Comparison of ENCODE assay signal across 8 cellular contexts in the genomic region with DNA sequence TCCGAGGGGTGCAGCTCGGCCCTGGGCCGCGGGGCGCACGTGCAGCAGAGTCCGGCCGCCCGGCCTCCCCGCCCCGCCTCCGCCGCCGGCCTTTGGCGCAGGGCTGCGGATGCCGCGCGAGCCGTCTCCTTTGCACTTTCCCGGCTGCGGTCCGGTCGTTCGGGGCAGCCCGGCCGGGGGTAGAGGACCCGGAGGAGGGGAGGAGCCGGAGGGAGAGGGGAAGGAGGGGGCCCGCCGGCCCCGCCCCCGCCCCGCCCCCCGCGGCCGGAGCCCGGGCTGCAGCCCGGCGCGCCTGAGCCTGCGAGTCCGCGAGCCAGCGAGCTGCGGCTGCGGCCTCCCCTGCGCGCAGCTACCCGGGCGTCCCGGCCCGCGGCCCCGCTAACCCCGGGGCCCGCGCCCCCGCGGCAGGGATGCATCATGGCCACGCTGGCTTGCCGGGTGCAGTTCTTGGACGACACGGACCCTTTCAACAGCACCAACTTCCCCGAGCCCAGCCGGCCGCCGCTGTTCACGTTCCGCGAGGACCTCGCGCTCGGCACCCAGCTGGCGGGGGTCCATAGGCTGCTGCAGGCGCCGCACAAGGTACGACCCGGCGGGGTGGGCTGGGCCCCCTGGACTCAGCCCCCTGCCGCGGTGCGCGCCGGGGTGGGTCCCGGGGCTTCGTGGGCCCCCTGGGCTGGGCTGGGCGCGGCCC. TPM values are rescaled to one million over a fixed set of nuclear protein-coding genes. Genes with fewer than 3 reads are reported as not detected.
A peak's percentile ranks its signal among the peaks of the same experiment; 100 is the strongest.
DNase-seq lines count a peak whose midpoint lies in the region; ATAC-seq, FAIRE-seq and TF ChIP-seq lines count a peak whose summit lies in the region.

A gene (plus strand): TSS at position 295 of the 694 bp plus-strand sequence. CDS start 123 bp downstream, at position 418.

- FAIRE-seq in HTR-8/SVneo (lab: Jason Lieb, UNC): no peak

- H3K27ac ChIP-seq in gastroesophageal sphincter: peak within 1 kb of the TSS; percentile 2 to 84 (median 78)

- peak in 1 of 2 donors; percentile 20 for TF ChIP-seq POLR2A in gastroesophageal sphincter (IDR thresholded peaks at IDR 0.05)

- peak within 1 kb of the TSS; percentile 74 for H3K4me3 Mint-ChIP-seq in nephron progenitor cell

- DNase-seq in EH (ENCODE audit: low read depth) (peak; percentile 87), HTR-8/SVneo (ENCODE audit: insufficient read length, low spot score) (peak; percentile 24), nephron progenitor cell (peak; percentile 87), MV-4-11 (lab: John Stamatoyannopoulos, UW) (no peak)

- WGBS in gastroesophageal sphincter (ENCODE audit: low coverage in 1 of 2), 2 donors: no CpG with 5 or more reads among the region's 89 CpGs

- H3K36me3 ChIP-seq in gastroesophageal sphincter: no peaks in the 10 kb centered on the region

- H3K4me1 Mint-ChIP-seq in nephron progenitor cell: peaks cover 26% of the 10 kb centered on the region

- H3K9me3 Mint-ChIP-seq in nephron progenitor cell: peaks cover 3% of the 10 kb centered on the region

- peak; percentile 63 for ATAC-seq in GM21381 (IDR thresholded peaks at IDR 0.05; ENCODE audit: unreplicated experiment)
- peak; percentile 84 for ATAC-seq in gastroesophageal sphincter
- no peak for ATAC-seq in GM18861 (IDR thresholded peaks at IDR 0.05; ENCODE audit: unreplicated experiment)

- TF ChIP-seq CTCF in WI38 (IDR thresholded peaks at IDR 0.05; ENCODE audit: low read depth, low read length) (no peak), gastroesophageal sphincter (IDR thresholded peaks at IDR 0.05) (no peak), nephron progenitor cell (IDR thresholded peaks at IDR 0.05) (no peak)

- H3K27ac Mint-ChIP-seq in nephron progenitor cell: no peak within 1 kb of the TSS

- peaks cover 0 to 39% (median 8%) of the 10 kb centered on the region in 3 donors for H3K4me1 ChIP-seq in gastroesophageal sphincter

- peaks cover 10% of the 10 kb centered on the region for H3K27me3 ChIP-seq in gastroesophageal sphincter

- H3K27me3 Mint-ChIP-seq in nephron progenitor cell (ENCODE audit: low read depth, poor library complexity): peaks cover 9% of the 10 kb centered on the region

- H3K4me3 ChIP-seq in WI38 (ENCODE audit: low read depth, low read length): peak within 1 kb of the TSS; percentile 75
- H3K4me3 ChIP-seq in gastroesophageal sphincter: peak within 1 kb of the TSS; percentile 37 to 88

- TF ChIP-seq EP300 in gastroesophageal sphincter (IDR thresholded peaks at IDR 0.05): no peak

- no peaks in the 10 kb centered on the region for H3K9me3 ChIP-seq in gastroesophageal sphincter

- no peaks in the 10 kb centered on the region for H3K36me3 Mint-ChIP-seq in nephron progenitor cell (ENCODE audit: low read depth)

RNA-seq across cellular contexts. Expression of the gene that starts here (rescaled TPM):
- 10 to 100 TPM; 18.4 to 36.7 (median 30.4) TPM for total RNA-seq in gastroesophageal sphincter
